ENCODE assay signal across 23 cellular contexts in the genomic region with DNA sequence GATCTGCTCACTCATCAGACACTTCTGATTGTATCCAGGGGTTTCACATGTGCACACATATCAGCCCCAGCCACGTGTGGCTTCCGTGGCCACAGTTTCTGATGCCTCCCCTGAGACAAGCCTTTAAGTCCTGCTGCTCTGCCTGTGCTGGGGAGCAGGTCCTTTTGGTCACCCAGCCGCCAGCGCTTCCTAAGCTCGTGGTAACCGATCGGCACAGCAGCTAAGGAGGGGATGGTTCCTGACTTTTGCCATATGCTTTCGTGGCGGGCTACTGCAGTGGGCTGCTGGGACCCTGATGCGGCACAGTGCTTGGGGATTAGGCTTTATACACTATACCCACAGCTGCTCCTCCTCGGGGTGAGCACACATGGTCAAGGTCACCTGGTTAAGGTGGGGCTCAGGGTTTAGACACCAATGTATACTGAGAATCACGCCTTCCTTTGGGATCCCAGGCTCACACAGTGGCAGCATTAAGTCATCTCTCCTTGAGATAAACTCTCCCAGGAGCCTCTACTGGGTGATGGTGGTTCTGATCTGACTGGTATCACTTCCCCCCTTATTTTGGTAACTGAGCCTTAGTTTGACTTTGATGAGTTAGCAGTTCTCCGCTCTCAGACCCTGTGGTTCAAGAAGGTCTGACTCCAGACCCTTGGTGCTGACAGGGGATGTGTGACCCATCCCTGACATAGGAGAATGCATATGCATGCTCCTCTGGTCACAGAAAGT.
A peak's percentile ranks its signal among the peaks of the same experiment; 100 is the strongest.
DNase-seq lines count a peak whose midpoint lies in the region; ATAC-seq, FAIRE-seq and TF ChIP-seq lines count a peak whose summit lies in the region.
"Had no signal": no experiment of that assay in that cellular context is flagged by ENCODE, and none has a peak within 500 bp of the region (broad histone marks: within the 10 kb centered on the region; RNA-seq: fewer than 3 reads in every experiment).

No MANE protein-coding gene starts in this region.

- BruUV-seq in K562 (replicated peaks; lab: Mats Ljungman, UMichigan): no TSS peak

- no peak overlapping the region for H3K4me2 ChIP-seq in K562 (ENCODE audit: insufficient read depth, low read length)

- DNase-seq in natural killer cell treated with Interleukin-12 subunit alpha and Interleukin-12 subunit beta and Interleukin-15 and Interleukin-18, amount 100 ng/mL, for 72 hours (ENCODE audit: low spot score): no peak
- no peak for DNase-seq in natural killer cell
- DNase-seq in GM12891 (ENCODE audit: insufficient read length, low spot score): no peak
- DNase-seq in K562 (ENCODE audit: extremely low read depth in 1 of 4, low spot score in 3 of 4): no peak
- DNase-seq in stimulated activated naive B cell treated with anti-CD40 and anti-IgM and Interleukin-4, amounts not matched to agents 10 μg/mL and 1 μg/mL and 100 μg/mL, for 72 hours: no peak
- DNase-seq: ACHN; AML-193; C1 segment of cervical spinal cord; Caco-2; CD4-positive, CD25-positive, alpha-beta regulatory T cell; GM23248; HCEC 1CT; IMR-90; Karpas-422; KBM-7 had no signal

- POLR2A ChIA-PET in K562 (lab: Yijun Ruan, JAX): no interaction called here

- no peak overlapping the region for H3K4me3 Mint-ChIP-seq in natural killer cell treated with Interleukin-12 subunit alpha and Interleukin-12 subunit beta and Interleukin-15 and Interleukin-18, amount 100 ng/mL, for 72 hours
- H3K4me3 Mint-ChIP-seq in natural killer cell: no peak overlapping the region
- no peak overlapping the region for H3K4me3 Mint-ChIP-seq in stimulated activated naive B cell treated with anti-CD40 and anti-IgM and Interleukin-4, amounts not matched to agents 10 μg/mL and 1 μg/mL and 100 μg/mL, for 72 hours
- H3K4me3 Mint-ChIP-seq: CD4-positive, CD25-positive, alpha-beta regulatory T cell had no signal

- no peak overlapping the region for H2AFZ ChIP-seq in K562 (ENCODE audit: low read depth, low read length)
- H2AFZ ChIP-seq: GM23248 had no signal

- no peaks in the 10 kb centered on the region for H3K36me3 Mint-ChIP-seq in natural killer cell treated with Interleukin-12 subunit alpha and Interleukin-12 subunit beta and Interleukin-15 and Interleukin-18, amount 100 ng/mL, for 72 hours
- no peaks in the 10 kb centered on the region for H3K36me3 Mint-ChIP-seq in natural killer cell
- no peaks in the 10 kb centered on the region for H3K36me3 Mint-ChIP-seq in stimulated activated naive B cell treated with anti-CD40 and anti-IgM and Interleukin-4, amounts not matched to agents 10 μg/mL and 1 μg/mL and 100 μg/mL, for 72 hours
- H3K36me3 Mint-ChIP-seq: CD4-positive, CD25-positive, alpha-beta regulatory T cell had no signal

- no peaks in the 10 kb centered on the region for H3K79me2 ChIP-seq in K562 (ENCODE audit: control insufficient read depth, insufficient read depth, low read length)

- TF ChIP-seq CTCF in natural killer cell (IDR thresholded peaks at IDR 0.05) (no peak), K562 (IDR thresholded peaks at IDR 0.05 in 2 of 3, conservative IDR thresholded peaks at IDR 0.05 in 1 of 3; ENCODE audit: insufficient read depth in 2 of 3, low read depth in 1 of 3, low read length in 3 of 3) (no peak)

- H4K20me1 ChIP-seq in K562 (replicated peaks; ENCODE audit: control insufficient read depth, insufficient read depth, low read length): no peaks in the 10 kb centered on the region; the same call in 1 of the 2 replicates

- intact Hi-C loops in natural killer cell (cut with micrococcal nuclease): no loop called here
- intact Hi-C loops in K562 (cut with micrococcal nuclease): no loop called here

- FAIRE-seq in GM12891 (lab: Jason Lieb, UNC) (no peak), K562 (lab: Jason Lieb, UNC) (no peak)
- FAIRE-seq: D721Med, G401.6, GM12892, GM18507, H54 had no signal

- no peak for TF ChIP-seq POLR2A in GM12891 (IDR thresholded peaks at IDR 0.05; ENCODE audit: low read depth, low read length)
- TF ChIP-seq POLR2A in K562 (conservative IDR thresholded peaks at IDR 0.05): no peak

- WGBS in K562 (ENCODE audit: insufficient coverage, low coverage, missing lambda C conversion rate): under 1% methylated on average over 13 of the region's 13 CpGs

- no peaks in the 10 kb centered on the region for H3K36me3 ChIP-seq in K562 (ENCODE audit: control insufficient read depth, insufficient read depth, low read length)

- H3K4me1 ChIP-seq in K562 (replicated peaks in 1 of 2; ENCODE audit: control insufficient read depth in 2 of 2, insufficient read depth in 2 of 2, low read length in 2 of 2): no peaks in the 10 kb centered on the region
- H3K4me1 ChIP-seq: Caco-2 had no signal

- H3K9ac ChIP-seq in K562 (ENCODE audit: insufficient read depth in 1 of 2, low read depth in 2 of 2, low read length in 2 of 2): no peak overlapping the region
- H3K9ac ChIP-seq: GM23248 had no signal

- H3K4me3 ChIP-seq in K562: no peak overlapping the region
- H3K4me3 ChIP-seq: GM23248 had no signal

- no peak overlapping the region for H3K27ac Mint-ChIP-seq in natural killer cell treated with Interleukin-12 subunit alpha and Interleukin-12 subunit beta and Interleukin-15 and Interleukin-18, amount 100 ng/mL, for 72 hours
- H3K27ac Mint-ChIP-seq in natural killer cell: no peak overlapping the region
- peak overlapping the region; percentile 31 for H3K27ac Mint-ChIP-seq in stimulated activated naive B cell treated with anti-CD40 and anti-IgM and Interleukin-4, amounts not matched to agents 10 μg/mL and 1 μg/mL and 100 μg/mL, for 72 hours
- H3K27ac Mint-ChIP-seq: CD4-positive, CD25-positive, alpha-beta regulatory T cell had no signal

- ATAC-seq in natural killer cell treated with Interleukin-12 subunit alpha and Interleukin-12 subunit beta and Interleukin-15 and Interleukin-18, amount 100 ng/mL, for 72 hours: peak; percentile 15 to 21
- ATAC-seq in natural killer cell: no peak
- no peak for ATAC-seq in K562
- ATAC-seq in stimulated activated naive B cell treated with anti-CD40 and anti-IgM and Interleukin-4, amounts not matched to agents 10 μg/mL and 1 μg/mL and 100 μg/mL, for 72 hours (replicated peaks): peak; percentile 68 to 77
- no peak for ATAC-seq in GM21619 (IDR thresholded peaks at IDR 0.05; ENCODE audit: unreplicated experiment)
- ATAC-seq in GM18861 (IDR thresholded peaks at IDR 0.05; ENCODE audit: unreplicated experiment): no peak
- ATAC-seq in GM19463 (IDR thresholded peaks at IDR 0.05; ENCODE audit: unreplicated experiment): no peak

- TF ChIP-seq RAD21 in K562 (CRISPR knock-in tag; conservative IDR thresholded peaks at IDR 0.05 in 1 of 2, IDR thresholded peaks at IDR 0.05 in 1 of 2): no peak

- CTCF ChIA-PET in K562 (lab: Yijun Ruan, JAX; ENCODE audit: low intra/inter-chr PET ratio): no interaction called here

- H3K9me3 ChIP-seq in K562 (replicated peaks; ENCODE audit: control insufficient read depth, insufficient read depth, low read depth, low read length): no peaks in the 10 kb centered on the region

- no peak overlapping the region for H3K27ac ChIP-seq in K562 (ENCODE audit: extremely low read depth, low read depth, low read length)
- H3K27ac ChIP-seq: GM23248 had no signal

- H3K9me3 Mint-ChIP-seq in natural killer cell treated with Interleukin-12 subunit alpha and Interleukin-12 subunit beta and Interleukin-15 and Interleukin-18, amount 100 ng/mL, for 72 hours: no peaks in the 10 kb centered on the region
- no peaks in the 10 kb centered on the region for H3K9me3 Mint-ChIP-seq in natural killer cell
- H3K9me3 Mint-ChIP-seq in stimulated activated naive B cell treated with anti-CD40 and anti-IgM and Interleukin-4, amounts not matched to agents 10 μg/mL and 1 μg/mL and 100 μg/mL, for 72 hours: no peaks in the 10 kb centered on the region
- H3K9me3 Mint-ChIP-seq: CD4-positive, CD25-positive, alpha-beta regulatory T cell had no signal

- no peaks in the 10 kb centered on the region for H3K4me1 Mint-ChIP-seq in natural killer cell treated with Interleukin-12 subunit alpha and Interleukin-12 subunit beta and Interleukin-15 and Interleukin-18, amount 100 ng/mL, for 72 hours (ENCODE audit: low read depth in 2 of 2)
- no peaks in the 10 kb centered on the region for H3K4me1 Mint-ChIP-seq in natural killer cell
- peaks cover 4 to 11% of the 10 kb centered on the region in 2 donors for H3K4me1 Mint-ChIP-seq in stimulated activated naive B cell treated with anti-CD40 and anti-IgM and Interleukin-4, amounts not matched to agents 10 μg/mL and 1 μg/mL and 100 μg/mL, for 72 hours
- H3K4me1 Mint-ChIP-seq: CD4-positive, CD25-positive, alpha-beta regulatory T cell had no signal

- no peaks in the 10 kb centered on the region for H3K9me1 ChIP-seq in K562 (ENCODE audit: control insufficient read depth, insufficient read depth, low read length)

- TF ChIP-seq EP300 in K562 (IDR thresholded peaks at IDR 0.05; ENCODE audit: low read length): no peak

- in situ Hi-C loops in K562 (cut with MboI): no loop called here

- H3K27me3 ChIP-seq in K562 (ENCODE audit: control insufficient read depth in 2 of 2, insufficient read depth in 2 of 2, low read length in 2 of 2): peaks cover 16 to 28% of the 10 kb centered on the region in 2 experiments

- peaks cover 18 to 31% of the 10 kb centered on the region in 2 donors for H3K27me3 Mint-ChIP-seq in natural killer cell treated with Interleukin-12 subunit alpha and Interleukin-12 subunit beta and Interleukin-15 and Interleukin-18, amount 100 ng/mL, for 72 hours
- peaks cover 15 to 34% of the 10 kb centered on the region in 2 donors for H3K27me3 Mint-ChIP-seq in natural killer cell (ENCODE audit: low read depth in 2 of 2)
- peaks cover 0 to 8% of the 10 kb centered on the region in 2 donors for H3K27me3 Mint-ChIP-seq in stimulated activated naive B cell treated with anti-CD40 and anti-IgM and Interleukin-4, amounts not matched to agents 10 μg/mL and 1 μg/mL and 100 μg/mL, for 72 hours

TF ChIP-seq in GM12891, 5 proteins besides CTCF, POLR2A, EP300 and RAD21:
- TF ChIP-seq PAX5 (IDR thresholded peaks at IDR 0.05; ENCODE audit: insufficient read depth, low read length, severe bottlenecking): no peak
- TF ChIP-seq SPI1 (IDR thresholded peaks at IDR 0.05; ENCODE audit: low read depth, low read length): peak; percentile 11; the same call in 1 of the 2 replicates
- TF ChIP-seq TAF1 (IDR thresholded peaks at IDR 0.05; ENCODE audit: low read depth, low read length): no peak
- TF ChIP-seq POU2F2 (IDR thresholded peaks at IDR 0.05; ENCODE audit: low read depth, low read length): no peak
- TF ChIP-seq POLR2AphosphoS5 (IDR thresholded peaks at IDR 0.05; ENCODE audit: low read depth, low read length): no peak

TF ChIP-seq in K562, 482 proteins besides CTCF, POLR2A, EP300 and RAD21 (continues in another document):
- TF ChIP-seq ZNF584 (CRISPR knock-in tag; IDR thresholded peaks at IDR 0.05; ENCODE audit: low read depth): no peak
- TF ChIP-seq HNRNPUL1 (IDR thresholded peaks at IDR 0.05; ENCODE audit: low read length): no peak

Comparison
In these comparisons a context has a peak if more than half of its experiments do, and no peak if none do; other contexts are left out.
1. ATAC-seq: peak in natural killer cell treated with Interleukin-12 subunit alpha and Interleukin-12 subunit beta and Interleukin-15 and Interleukin-18, amount 100 ng/mL, for 72 hours (2 of 2) and stimulated activated naive B cell treated with anti-CD40 and anti-IgM and Interleukin-4, amounts not matched to agents 10 μg/mL and 1 μg/mL and 100 μg/mL, for 72 hours (2 of 2); none in natural killer cell (0 of 3), K562 (single experiment), GM21619 (single experiment), GM18861 (single experiment) and GM19463 (single experiment).